In genomic region chr9:131386258-131386657, GRCh38 we compare ENCODE assay signal across 1 cellular context.
TF ChIP-seq lines count a peak whose summit lies in the region.

No MANE protein-coding gene starts in this region.

TF ChIP-seq in H1, 55 proteins besides CTCF, POLR2A, EP300 and RAD21:
- TF ChIP-seq BACH1 (IDR thresholded peaks at IDR 0.05; ENCODE audit: low read length) (no peak), RBBP5 (IDR thresholded peaks at IDR 0.05; ENCODE audit: borderline replicate concordance, low read depth, low read length) (no peak), NANOG (IDR thresholded peaks at IDR 0.05; ENCODE audit: insufficient read depth, low read depth, low read length, poor library complexity, severe bottlenecking) (no peak), BCL11A (IDR thresholded peaks at IDR 0.05; ENCODE audit: low read depth in 2 of 2, low read length in 2 of 2) (no peak), TAF1 (IDR thresholded peaks at IDR 0.05; ENCODE audit: low read depth, low read length) (no peak), SP4 (IDR thresholded peaks at IDR 0.05; ENCODE audit: low read length) (no peak), CREB1 (IDR thresholded peaks at IDR 0.05) (no peak)
